12 cellular contexts compared by ENCODE assay signal in genomic region chr14:103540816-103541493, GRCh38. TPM values are rescaled to one million over a fixed set of nuclear protein-coding genes. Genes with fewer than 3 reads are reported as not detected.
DNase-seq lines count a peak whose midpoint lies in the region; ATAC-seq, FAIRE-seq and TF ChIP-seq lines count a peak whose summit lies in the region.
"Had no signal": no experiment of that assay in that cellular context is flagged by ENCODE, and none has a peak within 500 bp of the region (broad histone marks: within the 10 kb centered on the region; RNA-seq: fewer than 3 reads in every experiment).

No MANE protein-coding gene starts in this region.

- H3K79me2 ChIP-seq in HepG2 (ENCODE audit: insufficient read depth, low read length) = no peaks in the 10 kb centered on the region
- H3K79me2 ChIP-seq: parathyroid adenoma had no signal

- POLR2A ChIA-PET in HepG2 (lab: Yijun Ruan, JAX) = interaction anchor here (2.0 to 6.9 kb wide), 2 partner anchors 12 to 23 kb away, joined by 7 to 37 read pairs; partner anchors contain the start of gene TRMT61A

- no TSS peak for BruUV-seq in HepG2 (replicated peaks; lab: Mats Ljungman, UMichigan)

- DNase-seq in HFFc6 (no peak), caudate nucleus (lab: John Stamatoyannopoulos, UW) (peak in 1 of 61 donors; percentile 27), HepG2 (ENCODE audit: low spot score) (no peak), stomach (no peak), HT-29 (ENCODE audit: low spot score) (no peak), NCI-H187 (lab: John Stamatoyannopoulos, UW) (no peak)
- DNase-seq: activated effector memory CD4-positive, alpha-beta T cell treated with anti-CD3 and anti-CD28 coated beads, Interleukin-2, amount 50 U/mL, for 16 hours; CD4-positive, alpha-beta memory T cell; NCI-H2081 treated with DMSO at 0.1 percent for 48 hours had no signal

- H3K27me3 Mint-ChIP-seq in HFFc6 (ENCODE audit: insufficient read depth) = peaks cover 5% of the 10 kb centered on the region
- H3K27me3 Mint-ChIP-seq: CD4-positive, alpha-beta memory T cell had no signal

- no peaks in the 10 kb centered on the region for H3K36me3 Mint-ChIP-seq in HFFc6 (ENCODE audit: low read depth)
- H3K36me3 Mint-ChIP-seq: CD4-positive, alpha-beta memory T cell had no signal

- H3K36me3 ChIP-seq in HepG2 (replicated peaks in 1 of 2; ENCODE audit: control insufficient read depth in 1 of 2, insufficient read depth in 2 of 2, low read length in 2 of 2) (no peaks in the 10 kb centered on the region), stomach (peaks cover 0 to 5% (median 4%) of the 10 kb centered on the region in 4 donors)

- TF ChIP-seq POLR2A in HepG2 (IDR thresholded peaks at IDR 0.05; ENCODE audit: insufficient read depth in 1 of 2, low read depth in 2 of 2, low read length in 2 of 2) (no peak), stomach (IDR thresholded peaks at IDR 0.05) (no peak)

- no peak for FAIRE-seq in HepG2 (lab: Jason Lieb, UNC)

- H3K27me3 ChIP-seq in HepG2 (ENCODE audit: control insufficient read depth in 1 of 2, insufficient read depth in 2 of 2, low read length in 2 of 2) (peaks cover 2 to 19% of the 10 kb centered on the region in 2 experiments; a peak in 2 of 5 replicates), stomach (peaks cover 0 to 7% (median 0%) of the 10 kb centered on the region in 3 donors)

- CTCF ChIA-PET in HepG2 (lab: Yijun Ruan, JAX; ENCODE audit: low intra/inter-chr PET ratio, low total read pairs) = no interaction called here

- intact Hi-C loops in HepG2 (cut with micrococcal nuclease; ENCODE audit: unreplicated experiment) (no loop called here), stomach (cut with DNase I; ENCODE audit: low total_unique reads) (loop anchor here (10.0 kb wide), 1 partner anchor 46 kb away; no protein-coding TSS in a partner anchor)

- H3K27ac Mint-ChIP-seq in HFFc6 = peak overlapping the region; percentile 98

- no peak overlapping the region for H2AFZ ChIP-seq in HepG2 (ENCODE audit: low read length)
- H2AFZ ChIP-seq: parathyroid adenoma had no signal

- H3K9me3 ChIP-seq in HepG2 (ENCODE audit: low read length) (no peaks in the 10 kb centered on the region), stomach (no peaks in the 10 kb centered on the region)

- H3K27ac ChIP-seq in caudate nucleus (ENCODE audit: low read depth, low read length) (peak overlapping the region; percentile 97), HepG2 (ENCODE audit: extremely low read length, insufficient read depth, low read length) (no peak overlapping the region), stomach (peak overlapping the region; percentile 7 to 83 (median 61))
- H3K27ac ChIP-seq: parathyroid adenoma had no signal

- H3K4me2 ChIP-seq in HepG2 (ENCODE audit: low read depth, low read length) = no peak overlapping the region

- WGBS in HepG2 (ENCODE audit: low lambda C conversion rate) = 16% methylated on average over 4 of the region's 14 CpGs
- 16 to 54% (median 47%) methylated on average over 8 to 14 of the region's 14 CpGs for WGBS in stomach, 5 donors

- no peaks in the 10 kb centered on the region for H3K9me3 Mint-ChIP-seq in HFFc6
- H3K9me3 Mint-ChIP-seq: CD4-positive, alpha-beta memory T cell had no signal

- H3K9ac ChIP-seq in HepG2 (ENCODE audit: insufficient read depth, low read depth, low read length) = no peak overlapping the region
- H3K9ac ChIP-seq: parathyroid adenoma had no signal

- no peaks in the 10 kb centered on the region for H4K20me1 ChIP-seq in HepG2 (ENCODE audit: insufficient read depth, low read length)

- in situ Hi-C loops in HepG2 (cut with HindIII; ENCODE audit: extremely low pct_ligation_motif_present, low pct_unique_long_range_greater_than_20kb) = no loop called here

- TF ChIP-seq RAD21 in HepG2 (CRISPR knock-in tag; IDR thresholded peaks at IDR 0.05) = no peak

- peaks cover 22% of the 10 kb centered on the region for H3K4me1 Mint-ChIP-seq in HFFc6 (ENCODE audit: low read depth)

- TF ChIP-seq CTCF in HFFc6 (IDR thresholded peaks at IDR 0.05) (no peak), HepG2 (CRISPR knock-in tag; IDR thresholded peaks at IDR 0.05) (no peak), stomach (IDR thresholded peaks at IDR 0.05) (no peak)

- ATAC-seq in HepG2 (no peak), HG02623 (IDR thresholded peaks at IDR 0.05; ENCODE audit: unreplicated experiment) (no peak), HG03432 (IDR thresholded peaks at IDR 0.05; ENCODE audit: unreplicated experiment) (no peak)

- peak overlapping the region; percentile 80 for H3K4me3 Mint-ChIP-seq in HFFc6
- H3K4me3 Mint-ChIP-seq: CD4-positive, alpha-beta memory T cell had no signal

- H3K4me3 ChIP-seq in HepG2 (replicated peaks in 1 of 3; ENCODE audit: insufficient read depth in 1 of 3, low read depth in 2 of 3, low read length in 3 of 3) (no peak overlapping the region), stomach (no peak overlapping the region)

- TF ChIP-seq EP300 in HepG2 (IDR thresholded peaks at IDR 0.05; ENCODE audit: low read depth in 2 of 2, low read length in 2 of 2) (no peak), HepG2 (CRISPR knock-in tag; IDR thresholded peaks at IDR 0.05; ENCODE audit: borderline replicate concordance) (no peak), stomach (IDR thresholded peaks at IDR 0.05) (no peak)

- H3K4me1 ChIP-seq in HepG2 (ENCODE audit: insufficient read depth, low read length) (peaks cover 57% of the 10 kb centered on the region), stomach (peaks cover 67 to 77% (median 72%) of the 10 kb centered on the region in 4 donors)

RNA-seq across cellular contexts. Expression of gene TRMT61A, which starts 12.0 kb away (rescaled TPM):
- 10 to 100 TPM; 12.0 to 14.9 (median 13.4) TPM for total RNA-seq in HFFc6 (2021; fragmentation: NEBNext Ultra II Directional; extraction: Animal tissue kit (Norgen Biotek cat#: 25700))
- total RNA-seq in HepG2 (2016; rRNA removed; fragmentation: Illumina TruSeq; extraction: Trizol) = 12.2 and 13.6 TPM in 2 replicates
- total RNA-seq in HepG2 (2016; cell fraction: cytosol; rRNA removed; fragmentation: Illumina TruSeq; extraction: Trizol; ENCODE audit: low read depth) = 4.0 and 5.2 TPM in 2 replicates
- total RNA-seq in HepG2 (2016; cell fraction: insoluble cytoplasmic fraction; rRNA removed; fragmentation: Illumina TruSeq; extraction: Trizol) = 12.4 and 14.5 TPM in 2 replicates
- total RNA-seq in HepG2 (2016; cell fraction: membrane; rRNA removed; fragmentation: Illumina TruSeq; extraction: Trizol) = 8.3 and 9.6 TPM in 2 replicates
- 10.4 and 11.7 TPM in 2 replicates for total RNA-seq in HepG2 (2016; cell fraction: nucleus; rRNA removed; fragmentation: Illumina TruSeq; extraction: Trizol)
- polyA plus RNA-seq in HepG2 (2011; rRNA removed) = 6.5 and 9.8 TPM in 2 replicates
- 6.4 and 11.5 TPM in 2 replicates for polyA plus RNA-seq in HepG2 (2011; cell fraction: cytosol; rRNA removed)
- polyA plus RNA-seq in HepG2 (2011; cell fraction: nucleus; rRNA removed) = 26.1 and 31.2 TPM in 2 replicates
- 4.0 and 8.4 TPM in 2 replicates for polyA plus RNA-seq in HepG2 (2012)
- polyA plus RNA-seq in HepG2 (2016; cell fraction: cytosol; fragmentation: Illumina TruSeq; extraction: Trizol; ENCODE audit: low read depth) = 3.9 and 4.4 TPM in 2 replicates
- polyA plus RNA-seq in HepG2 (2016; cell fraction: insoluble cytoplasmic fraction; fragmentation: Illumina TruSeq; extraction: Trizol; ENCODE audit: low read depth) = 12.0 and 13.1 TPM in 2 replicates
- 6.7 and 7.2 TPM in 2 replicates for polyA plus RNA-seq in HepG2 (2016; cell fraction: membrane; fragmentation: Illumina TruSeq; extraction: Trizol; ENCODE audit: low read depth)
- 13.5 and 14.3 TPM in 2 replicates for polyA plus RNA-seq in HepG2 (2016; cell fraction: nucleus; fragmentation: Illumina TruSeq; extraction: Trizol; ENCODE audit: insufficient read depth, low read depth)
- 14.6 and 19.9 TPM in 2 replicates for polyA minus RNA-seq in HepG2 (2011; rRNA and poly(A)+ RNA removed; ENCODE audit: low replicate concordance)
- 4.6 and 4.7 TPM in 2 replicates for polyA minus RNA-seq in HepG2 (2011; cell fraction: cytosol; rRNA and poly(A)+ RNA removed)
- polyA minus RNA-seq in HepG2 (2011; cell fraction: nucleus; rRNA and poly(A)+ RNA removed) = 15.8 and 16.6 TPM in 2 replicates
- 10 to 100 TPM in 4 of 5 donors, 1 to 10 TPM in 1; 5.5 to 39.7 (median 18.5) TPM for total RNA-seq in stomach
- polyA plus RNA-seq in stomach = 10 to 100 TPM in 2 of 3 donors, 1 to 10 TPM in 1; 9.0 to 16.9 (median 14.8) TPM
- 49.8 and 50.8 TPM in 2 replicates for total RNA-seq in HT-29 (2014; rRNA removed; shearing (Covaris generic))

RNA-seq across cellular contexts. Expression of gene CKB, which starts 18.3 kb away (rescaled TPM):
- 10 to 100 TPM; 16.6 to 31.3 (median 19.4) TPM for total RNA-seq in HFFc6 (2021; fragmentation: NEBNext Ultra II Directional; extraction: Animal tissue kit (Norgen Biotek cat#: 25700))
- total RNA-seq in HepG2 (2016; rRNA removed; fragmentation: Illumina TruSeq; extraction: Trizol) (82.3 and 92.4 TPM in 2 replicates), stomach (1,000 to 10,000 TPM in 1 of 5 donors, 100 to 1,000 TPM in 4; 216 to 1,146 (median 643) TPM)
- 35.0 and 38.6 TPM in 2 replicates for total RNA-seq in HepG2 (2016; cell fraction: cytosol; rRNA removed; fragmentation: Illumina TruSeq; extraction: Trizol; ENCODE audit: low read depth)
- total RNA-seq in HepG2 (2016; cell fraction: insoluble cytoplasmic fraction; rRNA removed; fragmentation: Illumina TruSeq; extraction: Trizol) = 77.0 and 90.7 TPM in 2 replicates
- 39.1 and 44.5 TPM in 2 replicates for total RNA-seq in HepG2 (2016; cell fraction: membrane; rRNA removed; fragmentation: Illumina TruSeq; extraction: Trizol)
- 55.0 and 62.1 TPM in 2 replicates for total RNA-seq in HepG2 (2016; cell fraction: nucleus; rRNA removed; fragmentation: Illumina TruSeq; extraction: Trizol)
- polyA plus RNA-seq in HepG2 (2011; rRNA removed) (179 and 217 TPM in 2 replicates), stomach (1,000 to 10,000 TPM in 1 of 3 donors, 100 to 1,000 TPM in 2; 778 to 1,091 (median 976) TPM)
- 94.2 and 257 TPM in 2 replicates for polyA plus RNA-seq in HepG2 (2011; cell fraction: cytosol; rRNA removed)
- 634 and 1,191 TPM in 2 replicates for polyA plus RNA-seq in HepG2 (2011; cell fraction: nucleus; rRNA removed)
- 136 and 210 TPM in 2 replicates for polyA plus RNA-seq in HepG2 (2012)
- polyA plus RNA-seq in HepG2 (2016; cell fraction: cytosol; fragmentation: Illumina TruSeq; extraction: Trizol; ENCODE audit: low read depth) = 60.2 and 68.2 TPM in 2 replicates
- 156 and 198 TPM in 2 replicates for polyA plus RNA-seq in HepG2 (2016; cell fraction: insoluble cytoplasmic fraction; fragmentation: Illumina TruSeq; extraction: Trizol; ENCODE audit: low read depth)
- polyA plus RNA-seq in HepG2 (2016; cell fraction: membrane; fragmentation: Illumina TruSeq; extraction: Trizol; ENCODE audit: low read depth) = 60.4 and 60.5 TPM in 2 replicates
- 164 and 170 TPM in 2 replicates for polyA plus RNA-seq in HepG2 (2016; cell fraction: nucleus; fragmentation: Illumina TruSeq; extraction: Trizol; ENCODE audit: insufficient read depth, low read depth)
- polyA minus RNA-seq in HepG2 (2011; rRNA and poly(A)+ RNA removed; ENCODE audit: low replicate concordance) = 111 and 125 TPM in 2 replicates
- 96.8 and 156 TPM in 2 replicates for polyA minus RNA-seq in HepG2 (2011; cell fraction: cytosol; rRNA and poly(A)+ RNA removed)
- 34.2 and 39.0 TPM in 2 replicates for polyA minus RNA-seq in HepG2 (2011; cell fraction: nucleus; rRNA and poly(A)+ RNA removed)
- total RNA-seq in HT-29 (2014; rRNA removed; shearing (Covaris generic)) = 446 and 513 TPM in 2 replicates

RNA-seq across cellular contexts. Expression of gene BAG5, which starts 21.5 kb away (rescaled TPM):
- total RNA-seq in HFFc6 (2021; fragmentation: NEBNext Ultra II Directional; extraction: Animal tissue kit (Norgen Biotek cat#: 25700)) = 10 to 100 TPM; 22.6 to 25.8 (median 23.6) TPM
- total RNA-seq in HepG2 (2016; rRNA removed; fragmentation: Illumina TruSeq; extraction: Trizol) (21.0 and 34.8 TPM in 2 replicates), stomach (100 to 1,000 TPM in 1 of 5 donors, 10 to 100 TPM in 3, 1 to 10 TPM in 1; 4.3 to 207 (median 24.3) TPM)
- total RNA-seq in HepG2 (2016; cell fraction: cytosol; rRNA removed; fragmentation: Illumina TruSeq; extraction: Trizol; ENCODE audit: low read depth) = 2.3 and 2.5 TPM in 2 replicates
- 21.9 and 34.1 TPM in 2 replicates for total RNA-seq in HepG2 (2016; cell fraction: insoluble cytoplasmic fraction; rRNA removed; fragmentation: Illumina TruSeq; extraction: Trizol)
- total RNA-seq in HepG2 (2016; cell fraction: membrane; rRNA removed; fragmentation: Illumina TruSeq; extraction: Trizol) = 11.4 and 14.2 TPM in 2 replicates
- total RNA-seq in HepG2 (2016; cell fraction: nucleus; rRNA removed; fragmentation: Illumina TruSeq; extraction: Trizol) = 14.8 and 16.2 TPM in 2 replicates
- polyA plus RNA-seq in HepG2 (2011; rRNA removed) (3.0 and 3.5 TPM in 2 replicates), stomach (10 to 100 TPM in 2 of 3 donors, 1 to 10 TPM in 1; 7.5 to 11.6 (median 10.8) TPM)
- 2.5 and 3.9 TPM in 2 replicates for polyA plus RNA-seq in HepG2 (2011; cell fraction: cytosol; rRNA removed)
- polyA plus RNA-seq in HepG2 (2011; cell fraction: nucleus; rRNA removed) = 3.3 and 3.7 TPM in 2 replicates
- polyA plus RNA-seq in HepG2 (2012) = 7.9 and 9.3 TPM in 2 replicates
- polyA plus RNA-seq in HepG2 (2016; cell fraction: cytosol; fragmentation: Illumina TruSeq; extraction: Trizol; ENCODE audit: low read depth) = 1.0 and 1.3 TPM in 2 replicates
- 16.8 and 20.0 TPM in 2 replicates for polyA plus RNA-seq in HepG2 (2016; cell fraction: insoluble cytoplasmic fraction; fragmentation: Illumina TruSeq; extraction: Trizol; ENCODE audit: low read depth)
- polyA plus RNA-seq in HepG2 (2016; cell fraction: membrane; fragmentation: Illumina TruSeq; extraction: Trizol; ENCODE audit: low read depth) = 5.3 and 6.2 TPM in 2 replicates
- 13.8 and 14.6 TPM in 2 replicates for polyA plus RNA-seq in HepG2 (2016; cell fraction: nucleus; fragmentation: Illumina TruSeq; extraction: Trizol; ENCODE audit: insufficient read depth, low read depth)
- 5.3 and 11.8 TPM in 2 replicates for polyA minus RNA-seq in HepG2 (2011; rRNA and poly(A)+ RNA removed; ENCODE audit: low replicate concordance)
- polyA minus RNA-seq in HepG2 (2011; cell fraction: cytosol; rRNA and poly(A)+ RNA removed) = 7.2 and 8.6 TPM in 2 replicates
- 9.8 and 9.9 TPM in 2 replicates for polyA minus RNA-seq in HepG2 (2011; cell fraction: nucleus; rRNA and poly(A)+ RNA removed)
- total RNA-seq in HT-29 (2014; rRNA removed; shearing (Covaris generic)) = 11.7 and 12.1 TPM in 2 replicates

RNA-seq across cellular contexts. Expression of gene COA8, which starts 21.8 kb away (rescaled TPM):
- 10 to 100 TPM; 38.7 to 54.8 (median 46.9) TPM for total RNA-seq in HFFc6 (2021; fragmentation: NEBNext Ultra II Directional; extraction: Animal tissue kit (Norgen Biotek cat#: 25700))
- total RNA-seq in HepG2 (2016; rRNA removed; fragmentation: Illumina TruSeq; extraction: Trizol) = 25.1 and 25.2 TPM in 2 replicates
- 29.4 and 38.9 TPM in 2 replicates for total RNA-seq in HepG2 (2016; cell fraction: cytosol; rRNA removed; fragmentation: Illumina TruSeq; extraction: Trizol; ENCODE audit: low read depth)
- total RNA-seq in HepG2 (2016; cell fraction: insoluble cytoplasmic fraction; rRNA removed; fragmentation: Illumina TruSeq; extraction: Trizol) = 25.7 and 29.2 TPM in 2 replicates
- total RNA-seq in HepG2 (2016; cell fraction: membrane; rRNA removed; fragmentation: Illumina TruSeq; extraction: Trizol) = 46.6 and 48.0 TPM in 2 replicates
- total RNA-seq in HepG2 (2016; cell fraction: nucleus; rRNA removed; fragmentation: Illumina TruSeq; extraction: Trizol) = 11.0 and 15.0 TPM in 2 replicates
- 10.9 and 14.0 TPM in 2 replicates for polyA plus RNA-seq in HepG2 (2011; rRNA removed)
- polyA plus RNA-seq in HepG2 (2011; cell fraction: cytosol; rRNA removed) = 10.2 and 14.5 TPM in 2 replicates
- 2.6 and 3.1 TPM in 2 replicates for polyA plus RNA-seq in HepG2 (2011; cell fraction: nucleus; rRNA removed)
- 25.7 and 32.6 TPM in 2 replicates for polyA plus RNA-seq in HepG2 (2012)
- 63.7 and 73.8 TPM in 2 replicates for polyA plus RNA-seq in HepG2 (2016; cell fraction: cytosol; fragmentation: Illumina TruSeq; extraction: Trizol; ENCODE audit: low read depth)
- 33.7 and 39.8 TPM in 2 replicates for polyA plus RNA-seq in HepG2 (2016; cell fraction: insoluble cytoplasmic fraction; fragmentation: Illumina TruSeq; extraction: Trizol; ENCODE audit: low read depth)
- polyA plus RNA-seq in HepG2 (2016; cell fraction: membrane; fragmentation: Illumina TruSeq; extraction: Trizol; ENCODE audit: low read depth) = 52.0 and 59.9 TPM in 2 replicates
- polyA plus RNA-seq in HepG2 (2016; cell fraction: nucleus; fragmentation: Illumina TruSeq; extraction: Trizol; ENCODE audit: insufficient read depth, low read depth) = 21.5 and 21.7 TPM in 2 replicates
- polyA minus RNA-seq in HepG2 (2011; rRNA and poly(A)+ RNA removed; ENCODE audit: low replicate concordance) = 4.7 and 5.1 TPM in 2 replicates
- polyA minus RNA-seq in HepG2 (2011; cell fraction: cytosol; rRNA and poly(A)+ RNA removed) = 3.6 and 6.4 TPM in 2 replicates
- polyA minus RNA-seq in HepG2 (2011; cell fraction: nucleus; rRNA and poly(A)+ RNA removed) = 10.1 and 11.3 TPM in 2 replicates
- total RNA-seq in stomach = 10 to 100 TPM in 3 of 5 donors, 1 to 10 TPM in 2; 6.4 to 21.4 (median 14.9) TPM
- polyA plus RNA-seq in stomach = 10 to 100 TPM; 42.8 to 96.5 (median 48.4) TPM
- 11.2 and 15.3 TPM in 2 replicates for total RNA-seq in HT-29 (2014; rRNA removed; shearing (Covaris generic))
